1 cellular context compared by ENCODE assay signal in the genomic region with DNA sequence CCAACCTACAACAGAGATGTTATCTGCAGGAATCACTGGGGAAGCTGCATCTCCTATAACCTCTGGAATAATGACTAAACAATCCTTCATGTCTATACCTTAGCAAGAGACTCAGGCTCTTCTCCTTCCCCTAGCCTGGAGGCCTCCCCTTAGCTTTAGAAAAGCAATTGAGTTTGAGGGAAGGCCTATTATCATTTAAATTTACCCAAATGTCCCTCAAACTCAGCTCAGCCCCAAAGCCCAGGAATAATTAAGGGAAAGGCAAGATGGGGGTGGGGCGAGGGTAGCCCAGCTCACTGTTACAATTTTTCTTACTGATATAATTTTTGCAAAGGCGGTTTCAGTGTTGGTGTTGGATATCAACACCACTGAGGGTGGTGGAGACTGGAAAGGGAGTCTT.
TF ChIP-seq lines count a peak whose summit lies in the region.

No MANE protein-coding gene starts in this region.

TF ChIP-seq in IMR-90, 13 proteins besides CTCF, POLR2A, EP300 and RAD21:
- TF ChIP-seq MAFK (IDR thresholded peaks at IDR 0.05; ENCODE audit: low read depth, low read length) (no peak), MAZ (IDR thresholded peaks at IDR 0.05; ENCODE audit: borderline replicate concordance, low read depth, low read length) (no peak), FOS (IDR thresholded peaks at IDR 0.05; ENCODE audit: low read depth, low read length) (no peak), CHD1 (IDR thresholded peaks at IDR 0.05; ENCODE audit: low read depth, low read length) (no peak), CEBPB (IDR thresholded peaks at IDR 0.05; ENCODE audit: low read depth, low read length) (no peak), NFE2L2 (IDR thresholded peaks at IDR 0.05; ENCODE audit: low read depth, low read length) (no peak), SMC3 (IDR thresholded peaks at IDR 0.05; ENCODE audit: low read depth, low read length) (no peak), RCOR1 (IDR thresholded peaks at IDR 0.05; ENCODE audit: insufficient replicate concordance, low read length) (no peak), BHLHE40 (IDR thresholded peaks at IDR 0.05; ENCODE audit: low read depth, low read length) (no peak), MXI1 (IDR thresholded peaks at IDR 0.05; ENCODE audit: borderline replicate concordance, low read depth, low read length) (no peak), RFX5 (IDR thresholded peaks at IDR 0.05; ENCODE audit: low read depth, low read length) (no peak)
- TF ChIP-seq, protein P1, sequence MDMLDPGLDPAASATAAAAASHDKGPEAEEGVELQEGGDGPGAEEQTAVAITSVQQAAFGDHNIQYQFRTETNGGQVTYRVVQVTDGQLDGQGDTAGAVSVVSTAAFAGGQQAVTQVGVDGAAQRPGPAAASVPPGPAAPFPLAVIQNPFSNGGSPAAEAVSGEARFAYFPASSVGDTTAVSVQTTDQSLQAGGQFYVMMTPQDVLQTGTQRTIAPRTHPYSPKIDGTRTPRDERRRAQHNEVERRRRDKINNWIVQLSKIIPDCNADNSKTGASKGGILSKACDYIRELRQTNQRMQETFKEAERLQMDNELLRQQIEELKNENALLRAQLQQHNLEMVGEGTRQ (IDR thresholded peaks at IDR 0.05; ENCODE audit: low read depth, low read length), result no peak
- TF ChIP-seq, protein P2, sequence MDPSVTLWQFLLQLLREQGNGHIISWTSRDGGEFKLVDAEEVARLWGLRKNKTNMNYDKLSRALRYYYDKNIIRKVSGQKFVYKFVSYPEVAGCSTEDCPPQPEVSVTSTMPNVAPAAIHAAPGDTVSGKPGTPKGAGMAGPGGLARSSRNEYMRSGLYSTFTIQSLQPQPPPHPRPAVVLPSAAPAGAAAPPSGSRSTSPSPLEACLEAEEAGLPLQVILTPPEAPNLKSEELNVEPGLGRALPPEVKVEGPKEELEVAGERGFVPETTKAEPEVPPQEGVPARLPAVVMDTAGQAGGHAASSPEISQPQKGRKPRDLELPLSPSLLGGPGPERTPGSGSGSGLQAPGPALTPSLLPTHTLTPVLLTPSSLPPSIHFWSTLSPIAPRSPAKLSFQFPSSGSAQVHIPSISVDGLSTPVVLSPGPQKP (IDR thresholded peaks at IDR 0.05; ENCODE audit: borderline replicate concordance, low read depth, low read length), result no peak
